8 cellular contexts compared by ENCODE assay signal in genomic region chr10:77560052-77560451, GRCh38.
"Had no signal": no experiment of that assay in that cellular context is flagged by ENCODE, and none has a peak within 500 bp of the region (broad histone marks: within the 10 kb centered on the region; RNA-seq: fewer than 3 reads in every experiment).

No MANE protein-coding gene starts in this region.

- H3K27ac ChIP-seq: HL-60, KMS-11 had no signal

- H3K4me3 Mint-ChIP-seq: IgD-negative memory B cell had no signal

- DNase-seq: IMR-90, KBM-7, KG1 had no signal

- H3K9me3 Mint-ChIP-seq: IgD-negative memory B cell had no signal

- H3K9ac ChIP-seq: KMS-11 had no signal

- ATAC-seq: HepG2 had no signal

- H3K27ac Mint-ChIP-seq: IgD-negative memory B cell had no signal

- FAIRE-seq: HepG2, HTR-8/SVneo had no signal

- H3K4me2 ChIP-seq: KMS-11 had no signal
